In the genomic region with DNA sequence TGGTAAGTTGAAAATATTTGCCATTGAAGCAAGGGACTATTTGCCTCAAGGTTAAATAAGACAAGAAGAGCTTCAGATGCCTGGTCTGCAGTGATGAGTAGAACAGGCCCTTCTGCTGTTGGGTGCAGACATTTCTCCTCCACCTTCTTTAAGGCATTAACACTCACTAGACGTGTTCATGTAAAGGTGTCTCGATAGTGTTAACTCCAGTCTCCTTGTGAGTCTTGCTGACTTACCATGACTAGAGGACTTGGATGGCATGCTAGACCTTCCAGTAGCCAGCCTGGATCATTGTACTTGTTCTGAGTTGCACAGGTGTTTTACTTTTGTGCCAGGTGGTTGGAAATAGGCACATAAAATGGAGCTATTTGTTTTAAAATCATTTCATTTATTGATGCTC, we compare ENCODE assay signal across 1 cellular context.
A peak's percentile ranks its signal among the peaks of the same experiment; 100 is the strongest.
TF ChIP-seq lines count a peak whose summit lies in the region.

No MANE protein-coding gene starts in this region.

TF ChIP-seq in HepG2, 621 proteins besides CTCF, POLR2A, EP300 and RAD21 (continued from another document):
- TF ChIP-seq KIAA2018 (CRISPR knock-in tag; IDR thresholded peaks at IDR 0.05; ENCODE audit: borderline replicate concordance) (no peak), FOSL2 (CRISPR knock-in tag; IDR thresholded peaks at IDR 0.05) (0 out of 2 replicates have a peak, but pooled peaks have one; percentile 13), ZNF501 (CRISPR knock-in tag; IDR thresholded peaks at IDR 0.05) (no peak), NFE2L2 (IDR thresholded peaks at IDR 0.05; ENCODE audit: low read length) (peak; percentile 44; the same call in 1 of the 2 replicates), ZEB1 (IDR thresholded peaks at IDR 0.05; ENCODE audit: insufficient replicate concordance, low read depth) (no peak), ZNF589 (CRISPR knock-in tag; conservative IDR thresholded peaks at IDR 0.05) (no peak), ZNF274 (CRISPR knock-in tag; IDR thresholded peaks at IDR 0.05) (no peak)
- TF ChIP-seq, protein P1, sequence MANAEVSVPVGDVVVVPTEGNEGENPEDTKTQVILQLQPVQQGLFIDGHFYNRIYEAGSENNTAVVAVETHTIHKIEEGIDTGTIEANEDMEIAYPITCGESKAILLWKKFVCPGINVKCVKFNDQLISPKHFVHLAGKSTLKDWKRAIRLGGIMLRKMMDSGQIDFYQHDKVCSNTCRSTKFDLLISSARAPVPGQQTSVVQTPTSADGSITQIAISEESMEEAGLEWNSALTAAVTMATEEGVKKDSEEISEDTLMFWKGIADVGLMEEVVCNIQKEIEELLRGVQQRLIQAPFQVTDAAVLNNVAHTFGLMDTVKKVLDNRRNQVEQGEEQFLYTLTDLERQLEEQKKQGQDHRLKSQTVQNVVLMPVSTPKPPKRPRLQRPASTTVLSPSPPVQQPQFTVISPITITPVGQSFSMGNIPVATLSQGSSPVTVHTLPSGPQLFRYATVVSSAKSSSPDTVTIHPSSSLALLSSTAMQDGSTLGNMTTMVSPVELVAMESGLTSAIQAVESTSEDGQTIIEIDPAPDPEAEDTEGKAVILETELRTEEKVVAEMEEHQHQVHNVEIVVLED (CRISPR knock-in tag; IDR thresholded peaks at IDR 0.05; ENCODE audit: borderline replicate concordance), result no peak
TF ChIP-seq in HepG2: peak in this region for 4.
